In the genomic region with DNA sequence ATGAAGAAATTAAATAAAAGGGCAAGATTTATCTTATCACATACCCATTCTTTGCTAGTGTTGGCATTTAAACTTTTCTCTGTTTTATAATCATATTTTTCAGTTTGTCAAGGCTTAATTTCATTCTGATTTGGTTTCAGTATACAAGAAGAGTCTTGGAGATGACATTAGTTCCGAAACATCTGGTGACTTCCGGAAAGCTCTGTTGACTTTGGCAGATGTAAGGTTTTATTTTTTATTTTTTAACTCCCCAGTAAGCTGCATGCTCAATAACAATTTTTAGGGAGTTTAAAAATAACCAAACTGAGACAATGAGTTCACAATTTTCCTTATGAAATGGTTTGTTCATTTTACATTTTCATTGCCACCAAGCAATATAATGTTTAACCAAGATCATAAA, we compare ENCODE assay signal across 11 cellular contexts.
"Had no signal": no experiment of that assay in that cellular context is flagged by ENCODE, and none has a peak within 500 bp of the region (broad histone marks: within the 10 kb centered on the region; RNA-seq: fewer than 3 reads in every experiment).

No MANE protein-coding gene starts in this region.

- H3K4me1 ChIP-seq: thyroid gland had no signal

- H3K4me3 ChIP-seq: stomach, thyroid gland had no signal

- H3K27me3 ChIP-seq: brain microvascular endothelial cell, stomach, thyroid gland had no signal

- H3K36me3 ChIP-seq: brain microvascular endothelial cell had no signal

- DNase-seq: activated CD4-positive, alpha-beta T cell treated with anti-CD3 and anti-CD28 coated beads, Interleukin-2, amount 50 U/mL, for 1 hour; activated gamma-delta T cell; activated T-cell treated with anti-CD3 and anti-CD28 coated beads, Interleukin-2, amount 50 U/mL, for 24 hours; brain microvascular endothelial cell; effector CD4-positive, alpha-beta T cell; natural killer cell; stimulated activated CD4-positive, alpha-beta T cell treated with anti-CD3 and anti-CD28 coated beads, Interleukin-15, amount 100 ng/mL, for 24 hours; stimulated activated CD4-positive, alpha-beta T cell treated with anti-CD3 and anti-CD28 coated beads, Interleukin-4, amount 100 ng/mL, for 24 hours; stomach; T-helper 2 cell; thyroid gland had no signal

- H3K27ac ChIP-seq: brain microvascular endothelial cell, stomach, thyroid gland had no signal
